39 cellular contexts compared by ENCODE assay signal in the genomic region with DNA sequence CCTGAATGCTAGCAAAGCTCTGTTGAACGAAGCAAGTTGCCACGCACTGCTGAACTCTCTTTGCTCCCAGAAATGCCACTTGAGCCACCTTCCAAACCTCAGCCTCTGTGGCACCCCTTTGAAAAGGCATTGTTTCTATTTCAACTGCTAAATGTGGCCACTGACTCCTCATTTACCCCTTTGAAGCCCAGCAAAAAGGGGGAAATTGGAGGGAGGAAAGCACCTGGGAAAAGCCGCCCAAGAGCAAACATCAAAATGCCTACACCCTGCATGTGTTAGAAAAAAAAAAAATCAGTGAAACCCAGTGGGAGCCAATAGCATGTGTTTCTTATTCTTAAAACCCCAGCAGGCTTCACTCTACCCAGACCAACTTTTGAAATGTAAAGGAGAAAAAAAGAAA.
"Had no signal": no experiment of that assay in that cellular context is flagged by ENCODE, and none has a peak within 500 bp of the region (broad histone marks: within the 10 kb centered on the region; RNA-seq: fewer than 3 reads in every experiment).

No MANE protein-coding gene starts in this region.

- H3K36me3 ChIP-seq: ascending aorta, cardiac muscle cell had no signal

- H3K27ac Mint-ChIP-seq: activated CD4-positive, alpha-beta memory T cell treated with anti-CD3 and anti-CD28 coated beads, Interleukin-2, amount 10 ng/mL, durations not matched to agents 7 days and 5 days; activated CD4-positive, alpha-beta T cell treated with anti-CD3 and anti-CD28 coated beads for 36 hours; activated CD4-positive, alpha-beta T cell treated with anti-CD3 and anti-CD28 coated beads, Interleukin-2, amount 10 ng/mL, durations not matched to agents 7 days and 5 days; activated CD8-positive, alpha-beta memory T cell treated with anti-CD3 and anti-CD28 coated beads, Interleukin-2, amount 10 ng/mL, durations not matched to agents 7 days and 5 days; activated CD8-positive, alpha-beta T cell treated with anti-CD3 and anti-CD28 coated beads, Interleukin-2, amount 10 ng/mL, durations not matched to agents 7 days and 5 days; activated naive CD4-positive, alpha-beta T cell treated with anti-CD3 and anti-CD28 coated beads, Interleukin-2, amount 10 ng/mL, durations not matched to agents 7 days and 5 days; activated naive CD4-positive, alpha-beta T cell treated with anti-CD3 and anti-CD28 coated beads, Interleukin-2, amount 50 U/mL, for 24 hours; activated naive CD8-positive, alpha-beta T cell; activated naive CD8-positive, alpha-beta T cell treated with anti-CD3 and anti-CD28 coated beads, Interleukin-2, amount 10 ng/mL, durations not matched to agents 7 days and 5 days; activated naive CD8-positive, alpha-beta T cell treated with anti-CD3 and anti-CD28 coated beads, Interleukin-2, amount 50 U/mL, for 24 hours; activated T-cell treated with anti-CD3 and anti-CD28 coated beads, Interleukin-2, amount 50 U/mL, for 24 hours; activated T-helper 2 cell treated with anti-CD3 and anti-CD28 coated beads, Interferon-gamma antibody, Interleukin-2, Interleukin-4, amounts not matched to agents 10 μg/mL and 5 μg/mL and 100 μg/mL, durations not matched to agents 14 hours and 24 hours and 36 hours; brain; T-helper 1 cell treated with Interleukin-12 subunit alpha and Interleukin-12 subunit beta and Interleukin-4 antibody, amounts not matched to agents 30 μg/mL and 1 μg/mL, for 36 hours; T-helper 2 cell treated with Interferon-gamma antibody and Interleukin-4, amounts not matched to agents 5 μg/mL and 100 μg/mL, for 36 hours; WTC11 had no signal

- H3K36me3 Mint-ChIP-seq: activated CD8-positive, alpha-beta memory T cell treated with anti-CD3 and anti-CD28 coated beads, Interleukin-2, amount 10 ng/mL, durations not matched to agents 7 days and 5 days; activated naive CD4-positive, alpha-beta T cell treated with anti-CD3 and anti-CD28 coated beads, Interleukin-2, amount 10 ng/mL, durations not matched to agents 7 days and 5 days; activated naive CD4-positive, alpha-beta T cell treated with anti-CD3 and anti-CD28 coated beads, Interleukin-2, amount 50 U/mL, for 24 hours; activated naive CD8-positive, alpha-beta T cell; activated naive CD8-positive, alpha-beta T cell treated with anti-CD3 and anti-CD28 coated beads, Interleukin-2, amount 10 ng/mL, durations not matched to agents 7 days and 5 days; brain; WTC11 had no signal

- H3K4me1 Mint-ChIP-seq: activated CD4-positive, alpha-beta memory T cell treated with anti-CD3 and anti-CD28 coated beads, Interleukin-2, amount 10 ng/mL, durations not matched to agents 7 days and 5 days; activated CD4-positive, alpha-beta T cell treated with anti-CD3 and anti-CD28 coated beads for 36 hours; activated CD4-positive, alpha-beta T cell treated with anti-CD3 and anti-CD28 coated beads, Interleukin-2, amount 10 ng/mL, durations not matched to agents 7 days and 5 days; activated CD8-positive, alpha-beta memory T cell treated with anti-CD3 and anti-CD28 coated beads, Interleukin-2, amount 10 ng/mL, durations not matched to agents 7 days and 5 days; activated naive CD4-positive, alpha-beta T cell treated with anti-CD3 and anti-CD28 coated beads, Interleukin-2, amount 10 ng/mL, durations not matched to agents 7 days and 5 days; activated naive CD4-positive, alpha-beta T cell treated with anti-CD3 and anti-CD28 coated beads, Interleukin-2, amount 50 U/mL, for 24 hours; activated naive CD8-positive, alpha-beta T cell treated with anti-CD3 and anti-CD28 coated beads, Interleukin-2, amount 10 ng/mL, durations not matched to agents 7 days and 5 days; activated naive CD8-positive, alpha-beta T cell treated with anti-CD3 and anti-CD28 coated beads, Interleukin-2, amount 50 U/mL, for 24 hours; brain; central memory CD8-positive, alpha-beta T cell had no signal

- H3K4me1 ChIP-seq: ascending aorta had no signal

- FAIRE-seq: bronchial epithelial cell, TTC549 had no signal

- ATAC-seq: activated CD4-positive, alpha-beta T cell treated with anti-CD3 and anti-CD28 coated beads for 36 hours; activated CD4-positive, CD25-positive, alpha-beta regulatory T cell treated with anti-CD3 and anti-CD28 coated beads, Interleukin-2, amount 50 U/mL, for 24 hours; activated CD8-positive, alpha-beta memory T cell treated with anti-CD3 and anti-CD28 coated beads, Interleukin-2, amount 10 ng/mL, durations not matched to agents 7 days and 5 days; activated CD8-positive, alpha-beta T cell treated with anti-CD3 and anti-CD28 coated beads, Interleukin-2, amount 10 ng/mL, durations not matched to agents 7 days and 5 days; activated naive CD8-positive, alpha-beta T cell treated with anti-CD3 and anti-CD28 coated beads, Interleukin-2, amount 50 U/mL, for 24 hours; WTC11 had no signal

- H3K4me3 Mint-ChIP-seq: activated CD4-positive, alpha-beta memory T cell treated with anti-CD3 and anti-CD28 coated beads, Interleukin-2, amount 10 ng/mL, durations not matched to agents 7 days and 5 days; activated CD4-positive, alpha-beta T cell treated with anti-CD3 and anti-CD28 coated beads for 36 hours; activated CD4-positive, alpha-beta T cell treated with anti-CD3 and anti-CD28 coated beads, Interleukin-2, amount 10 ng/mL, durations not matched to agents 7 days and 5 days; activated CD8-positive, alpha-beta memory T cell treated with anti-CD3 and anti-CD28 coated beads, Interleukin-2, amount 10 ng/mL, durations not matched to agents 7 days and 5 days; activated CD8-positive, alpha-beta T cell treated with anti-CD3 and anti-CD28 coated beads, Interleukin-2, amount 10 ng/mL, durations not matched to agents 7 days and 5 days; activated naive CD4-positive, alpha-beta T cell treated with anti-CD3 and anti-CD28 coated beads, Interleukin-2, amount 10 ng/mL, durations not matched to agents 7 days and 5 days; activated naive CD4-positive, alpha-beta T cell treated with anti-CD3 and anti-CD28 coated beads, Interleukin-2, amount 50 U/mL, for 24 hours; activated naive CD8-positive, alpha-beta T cell; activated naive CD8-positive, alpha-beta T cell treated with anti-CD3 and anti-CD28 coated beads, Interleukin-2, amount 10 ng/mL, durations not matched to agents 7 days and 5 days; activated naive CD8-positive, alpha-beta T cell treated with anti-CD3 and anti-CD28 coated beads, Interleukin-2, amount 50 U/mL, for 24 hours; activated T-cell treated with anti-CD3 and anti-CD28 coated beads, Interleukin-2, amount 50 U/mL, for 24 hours; brain; central memory CD8-positive, alpha-beta T cell; T-helper 1 cell treated with Interleukin-12 subunit alpha and Interleukin-12 subunit beta and Interleukin-4 antibody, amounts not matched to agents 30 μg/mL and 1 μg/mL, for 36 hours; T-helper 2 cell treated with Interferon-gamma antibody and Interleukin-4, amounts not matched to agents 5 μg/mL and 100 μg/mL, for 36 hours; WTC11 had no signal

- H3K9me3 Mint-ChIP-seq: activated CD4-positive, alpha-beta memory T cell treated with anti-CD3 and anti-CD28 coated beads, Interleukin-2, amount 10 ng/mL, durations not matched to agents 7 days and 5 days; activated CD4-positive, alpha-beta T cell treated with anti-CD3 and anti-CD28 coated beads, Interleukin-2, amount 10 ng/mL, durations not matched to agents 7 days and 5 days; activated naive CD4-positive, alpha-beta T cell treated with anti-CD3 and anti-CD28 coated beads, Interleukin-2, amount 10 ng/mL, durations not matched to agents 7 days and 5 days; activated naive CD4-positive, alpha-beta T cell treated with anti-CD3 and anti-CD28 coated beads, Interleukin-2, amount 50 U/mL, for 24 hours; activated naive CD8-positive, alpha-beta T cell treated with anti-CD3 and anti-CD28 coated beads, Interleukin-2, amount 10 ng/mL, durations not matched to agents 7 days and 5 days; activated naive CD8-positive, alpha-beta T cell treated with anti-CD3 and anti-CD28 coated beads, Interleukin-2, amount 50 U/mL, for 24 hours; activated T-cell treated with anti-CD3 and anti-CD28 coated beads, Interleukin-2, amount 50 U/mL, for 24 hours; activated T-helper 2 cell treated with anti-CD3 and anti-CD28 coated beads, Interferon-gamma antibody, Interleukin-2, Interleukin-4, amounts not matched to agents 10 μg/mL and 5 μg/mL and 100 μg/mL, durations not matched to agents 14 hours and 24 hours and 36 hours; central memory CD8-positive, alpha-beta T cell; T-helper 1 cell treated with Interleukin-12 subunit alpha and Interleukin-12 subunit beta and Interleukin-4 antibody, amounts not matched to agents 30 μg/mL and 1 μg/mL, for 36 hours; T-helper 2 cell treated with Interferon-gamma antibody and Interleukin-4, amounts not matched to agents 5 μg/mL and 100 μg/mL, for 36 hours; WTC11 had no signal

- H3K9me3 ChIP-seq: ascending aorta had no signal

- H3K4me3 ChIP-seq: ascending aorta, cardiac muscle cell had no signal

- H3K27ac ChIP-seq: ascending aorta, cardiac muscle cell, VCaP had no signal

- DNase-seq: activated CD4-positive, alpha-beta memory T cell treated with anti-CD3 and anti-CD28 coated beads, Interleukin-2, amount 10 ng/mL, durations not matched to agents 7 days and 5 days; activated CD4-positive, alpha-beta T cell treated with anti-CD3 and anti-CD28 coated beads for 1 hour; activated CD4-positive, alpha-beta T cell treated with anti-CD3 and anti-CD28 coated beads for 36 hours; activated CD4-positive, alpha-beta T cell treated with anti-CD3 and anti-CD28 coated beads for 48 hours; activated CD4-positive, alpha-beta T cell treated with anti-CD3 and anti-CD28 coated beads, Interleukin-2, amount 10 ng/mL, durations not matched to agents 7 days and 5 days; activated CD4-positive, alpha-beta T cell treated with anti-CD3 and anti-CD28 coated beads, Interleukin-2, amount 50 U/mL, for 48 hours; activated CD4-positive, CD25-positive, alpha-beta regulatory T cell; activated CD8-positive, alpha-beta memory T cell treated with anti-CD3 and anti-CD28 coated beads for 24 hours; activated CD8-positive, alpha-beta memory T cell treated with anti-CD3 and anti-CD28 coated beads, Interleukin-2, amount 10 ng/mL, durations not matched to agents 7 days and 5 days; activated CD8-positive, alpha-beta memory T cell treated with anti-CD3 and anti-CD28 coated beads, Interleukin-2, amount 50 U/mL, for 48 hours; activated CD8-positive, alpha-beta T cell treated with anti-CD3 and anti-CD28 coated beads, Interleukin-2, amount 10 ng/mL, durations not matched to agents 7 days and 5 days; activated effector memory CD4-positive, alpha-beta T cell treated with Interleukin-2 at 50 U/mL for 16 hours; activated gamma-delta T cell; activated naive CD4-positive, alpha-beta T cell treated with anti-CD3 and anti-CD28 coated beads, Interleukin-2, amount 10 ng/mL, durations not matched to agents 7 days and 5 days; activated naive CD4-positive, alpha-beta T cell treated with Interleukin-2 at 50 U/mL for 16 hours; activated naive CD8-positive, alpha-beta T cell treated with anti-CD3 and anti-CD28 coated beads, Interleukin-2, amount 10 ng/mL, durations not matched to agents 7 days and 5 days; activated naive CD8-positive, alpha-beta T cell treated with anti-CD3 and anti-CD28 coated beads, Interleukin-2, amount 50 U/mL, for 24 hours; activated T-cell treated with anti-CD3 and anti-CD28 coated beads, Interleukin-2, amount 50 U/mL, for 24 hours; activated T-cell treated with anti-CD3 and anti-CD28 coated beads, Interleukin-2, amount 50 U/mL, for 48 hours; amygdala; anterior cingulate cortex; caudate nucleus; cerebellar nuclear complex; T-helper 2 cell; T-helper 9 cell had no signal

- H3K27me3 ChIP-seq: ascending aorta, cardiac muscle cell had no signal

- H3K27me3 Mint-ChIP-seq: activated CD4-positive, alpha-beta memory T cell treated with anti-CD3 and anti-CD28 coated beads, Interleukin-2, amount 10 ng/mL, durations not matched to agents 7 days and 5 days; activated CD4-positive, alpha-beta T cell treated with anti-CD3 and anti-CD28 coated beads for 36 hours; activated CD4-positive, alpha-beta T cell treated with anti-CD3 and anti-CD28 coated beads, Interleukin-2, amount 10 ng/mL, durations not matched to agents 7 days and 5 days; activated CD8-positive, alpha-beta memory T cell treated with anti-CD3 and anti-CD28 coated beads, Interleukin-2, amount 10 ng/mL, durations not matched to agents 7 days and 5 days; activated naive CD4-positive, alpha-beta T cell treated with anti-CD3 and anti-CD28 coated beads, Interleukin-2, amount 10 ng/mL, durations not matched to agents 7 days and 5 days; activated naive CD4-positive, alpha-beta T cell treated with anti-CD3 and anti-CD28 coated beads, Interleukin-2, amount 50 U/mL, for 24 hours; activated naive CD8-positive, alpha-beta T cell; activated naive CD8-positive, alpha-beta T cell treated with anti-CD3 and anti-CD28 coated beads, Interleukin-2, amount 10 ng/mL, durations not matched to agents 7 days and 5 days; activated naive CD8-positive, alpha-beta T cell treated with anti-CD3 and anti-CD28 coated beads, Interleukin-2, amount 50 U/mL, for 24 hours; brain; central memory CD8-positive, alpha-beta T cell had no signal
